Comparison of ENCODE assay signal across 1 cellular context in the genomic region with DNA sequence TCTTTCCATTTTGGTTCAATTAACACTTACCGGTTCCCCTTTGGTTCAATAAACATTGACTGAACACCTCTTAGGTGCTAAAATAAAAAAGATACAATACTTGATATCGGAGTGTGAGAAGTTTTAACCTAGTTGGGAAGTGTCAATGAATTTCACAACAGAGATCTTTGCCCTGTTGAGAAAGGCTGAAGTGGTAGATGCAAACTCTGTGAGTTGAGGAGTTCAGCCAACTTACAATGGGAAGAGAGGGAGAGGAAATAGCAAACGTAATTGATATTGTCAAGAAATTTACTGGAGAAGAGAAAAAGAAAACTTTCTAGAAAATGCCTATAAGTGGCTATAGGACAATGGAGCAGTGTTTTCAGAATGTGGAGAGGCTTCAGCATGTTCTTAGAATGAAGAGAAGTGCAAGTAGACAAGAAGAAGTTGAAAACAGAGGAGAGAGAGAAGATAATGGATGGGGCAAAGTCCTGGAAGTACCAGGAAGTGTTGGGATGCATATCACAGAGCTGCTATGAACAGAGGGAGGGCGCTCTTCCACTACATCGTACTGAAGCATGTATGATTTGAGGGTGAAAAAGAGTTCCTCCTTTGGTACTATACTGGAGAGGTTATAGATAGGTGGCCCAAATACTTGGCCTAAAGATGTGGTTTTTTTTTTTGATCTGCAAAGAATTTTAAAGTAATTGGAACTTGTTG.
TF ChIP-seq lines count a peak whose summit lies in the region.

No MANE protein-coding gene starts in this region.

TF ChIP-seq in HCT116, 20 proteins besides CTCF, POLR2A, EP300 and RAD21:
- no peak for TF ChIP-seq SIN3A (IDR thresholded peaks at IDR 0.05; ENCODE audit: low read depth)
- TF ChIP-seq, protein P1, sequence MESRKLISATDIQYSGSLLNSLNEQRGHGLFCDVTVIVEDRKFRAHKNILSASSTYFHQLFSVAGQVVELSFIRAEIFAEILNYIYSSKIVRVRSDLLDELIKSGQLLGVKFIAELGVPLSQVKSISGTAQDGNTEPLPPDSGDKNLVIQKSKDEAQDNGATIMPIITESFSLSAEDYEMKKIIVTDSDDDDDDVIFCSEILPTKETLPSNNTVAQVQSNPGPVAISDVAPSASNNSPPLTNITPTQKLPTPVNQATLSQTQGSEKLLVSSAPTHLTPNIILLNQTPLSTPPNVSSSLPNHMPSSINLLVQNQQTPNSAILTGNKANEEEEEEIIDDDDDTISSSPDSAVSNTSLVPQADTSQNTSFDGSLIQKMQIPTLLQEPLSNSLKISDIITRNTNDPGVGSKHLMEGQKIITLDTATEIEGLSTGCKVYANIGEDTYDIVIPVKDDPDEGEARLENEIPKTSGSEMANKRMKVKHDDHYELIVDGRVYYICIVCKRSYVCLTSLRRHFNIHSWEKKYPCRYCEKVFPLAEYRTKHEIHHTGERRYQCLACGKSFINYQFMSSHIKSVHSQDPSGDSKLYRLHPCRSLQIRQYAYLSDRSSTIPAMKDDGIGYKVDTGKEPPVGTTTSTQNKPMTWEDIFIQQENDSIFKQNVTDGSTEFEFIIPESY (IDR thresholded peaks at IDR 0.05; ENCODE audit: extremely low read depth, insufficient replicate concordance, low read length) = no peak
- TF ChIP-seq ELF1 (IDR thresholded peaks at IDR 0.05; ENCODE audit: borderline replicate concordance, low read depth) = no peak
- TF ChIP-seq FOSL1 (IDR thresholded peaks at IDR 0.05; ENCODE audit: low read depth) = no peak
- no peak for TF ChIP-seq EZH2 (IDR thresholded peaks at IDR 0.05)
- TF ChIP-seq REST (IDR thresholded peaks at IDR 0.05; ENCODE audit: low read depth) = no peak
- no peak for TF ChIP-seq CEBPB (IDR thresholded peaks at IDR 0.05; ENCODE audit: low read depth)
- no peak for TF ChIP-seq YY1 (IDR thresholded peaks at IDR 0.05; ENCODE audit: extremely low read depth, insufficient replicate concordance, low read depth, low read length)
- TF ChIP-seq MAX (IDR thresholded peaks at IDR 0.05) = no peak
- TF ChIP-seq ATF3 (IDR thresholded peaks at IDR 0.05) = no peak
- no peak for TF ChIP-seq CBX3 (IDR thresholded peaks at IDR 0.05; ENCODE audit: low read depth)
- no peak for TF ChIP-seq POLR2AphosphoS5 (IDR thresholded peaks at IDR 0.05; ENCODE audit: low read depth, low read length)
- TF ChIP-seq EGR1 (IDR thresholded peaks at IDR 0.05; ENCODE audit: low read depth) = no peak
- TF ChIP-seq ZFX (IDR thresholded peaks at IDR 0.05) = no peak
- TF ChIP-seq SRF (IDR thresholded peaks at IDR 0.05; ENCODE audit: low read depth) = no peak
- TF ChIP-seq TCF7L2 (IDR thresholded peaks at IDR 0.05; ENCODE audit: borderline replicate concordance, extremely low read depth, insufficient read depth, insufficient read length) = no peak
- TF ChIP-seq ZNF274 (IDR thresholded peaks at IDR 0.05; ENCODE audit: low read depth, low read length) = no peak
- no peak for TF ChIP-seq EZH2phosphoT487 (IDR thresholded peaks at IDR 0.05; ENCODE audit: borderline replicate concordance)
- no peak for TF ChIP-seq JUND (IDR thresholded peaks at IDR 0.05)
- no peak for TF ChIP-seq SP1 (IDR thresholded peaks at IDR 0.05; ENCODE audit: low read depth)
